In genomic region chr3:82581350-82581749, GRCh38 we compare ENCODE assay signal across 24 cellular contexts.
"Had no signal": no experiment of that assay in that cellular context is flagged by ENCODE, and none has a peak within 500 bp of the region (broad histone marks: within the 10 kb centered on the region; RNA-seq: fewer than 3 reads in every experiment).

No MANE protein-coding gene starts in this region.

- ATAC-seq: activated T-helper 17 cell treated with anti-CD3 and anti-CD28 coated beads, Interleukin-2, amount 50 U/mL, for 72 hours; PC-3 had no signal

- DNase-seq: activated B cell treated with CpG ODN at 0.5 μM for 24 hours; activated CD4-positive, alpha-beta memory T cell treated with anti-CD3 and anti-CD28 coated beads for 36 hours; activated CD4-positive, alpha-beta T cell treated with anti-CD3 and anti-CD28 coated beads for 1 hour; activated CD4-positive, alpha-beta T cell treated with anti-CD3 and anti-CD28 coated beads, Interleukin-2, amount 10 ng/mL, durations not matched to agents 7 days and 5 days; activated CD8-positive, alpha-beta memory T cell treated with anti-CD3 and anti-CD28 coated beads for 24 hours; activated gamma-delta T cell; activated naive CD4-positive, alpha-beta T cell treated with anti-CD3 and anti-CD28 coated beads for 36 hours; activated T-cell treated with anti-CD3 and anti-CD28 coated beads for 4 hours; activated T-cell treated with anti-CD3 and anti-CD28 coated beads, Interleukin-2, amount 50 U/mL, for 48 hours; amygdala; cortex of kidney; Kasumi-1; NCI-H1048; NCI-H146; NCI-H187 treated with DMSO at 0.1 percent for 48 hours; NCI-H2107; NCI-H2171 treated with DMSO at 0.1 percent for 48 hours; NCI-H226; NCI-H510A; NCI-H526 treated with DMSO at 0.1 percent for 48 hours; PC-3; SHP77 treated with DMSO at 0.1 percent for 48 hours; T-helper 1 cell had no signal
